In the genomic region with DNA sequence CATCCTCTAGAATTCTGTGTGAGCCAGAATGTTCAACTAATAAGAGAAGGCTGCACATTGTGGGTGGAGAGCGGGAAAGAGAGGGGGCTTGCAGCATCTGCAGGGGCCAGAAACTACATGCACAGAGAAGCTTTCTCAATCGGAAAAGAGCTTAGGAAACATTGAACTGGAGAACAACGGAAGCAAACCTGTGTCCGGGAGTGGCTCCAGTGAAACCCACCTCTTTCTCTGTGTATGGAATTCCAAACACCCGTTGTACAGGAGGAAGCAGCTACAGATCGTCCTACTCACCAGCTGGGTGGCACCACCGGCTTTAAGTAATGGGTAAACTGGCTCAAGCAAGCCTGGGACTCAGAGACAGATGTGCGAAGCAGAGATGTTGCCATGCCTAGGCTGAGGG, we compare ENCODE assay signal across 25 cellular contexts. TPM values are rescaled to one million over a fixed set of nuclear protein-coding genes. Genes with fewer than 3 reads are reported as not detected.
A peak's percentile ranks its signal among the peaks of the same experiment; 100 is the strongest.
DNase-seq lines count a peak whose midpoint lies in the region; ATAC-seq and TF ChIP-seq lines count a peak whose summit lies in the region.
"Had no signal": no experiment of that assay in that cellular context is flagged by ENCODE, and none has a peak within 500 bp of the region (broad histone marks: within the 10 kb centered on the region; RNA-seq: fewer than 3 reads in every experiment).

No MANE protein-coding gene starts in this region.

- no peak for ATAC-seq in activated naive CD8-positive, alpha-beta T cell treated with anti-CD3 and anti-CD28 coated beads, Interleukin-2, amount 50 U/mL, for 24 hours
- ATAC-seq in gastroesophageal sphincter (no peak), HG02852 (IDR thresholded peaks at IDR 0.05; ENCODE audit: unreplicated experiment) (no peak)
- ATAC-seq: stimulated activated naive B cell treated with anti-CD40 and anti-IgM and Interleukin-4, amounts not matched to agents 10 μg/mL and 1 μg/mL and 100 μg/mL, for 72 hours; T-cell had no signal

- H3K4me3 ChIP-seq in PC-9 = no peak overlapping the region
- H3K4me3 ChIP-seq in gastroesophageal sphincter = no peak overlapping the region
- H3K4me3 ChIP-seq in spleen = no peak overlapping the region
- H3K4me3 ChIP-seq: sigmoid colon, thoracic aorta had no signal

- H3K4me1 ChIP-seq in PC-9 (replicated peaks; ENCODE audit: insufficient read depth) (peaks cover 84% of the 10 kb centered on the region), gastroesophageal sphincter (peaks cover 0 to 42% (median 15%) of the 10 kb centered on the region in 3 donors), spleen (peaks cover 18 to 85% (median 44%) of the 10 kb centered on the region in 6 donors)

- peak overlapping the region; percentile 18 for H3K27ac Mint-ChIP-seq in activated naive CD8-positive, alpha-beta T cell treated with anti-CD3 and anti-CD28 coated beads, Interleukin-2, amount 50 U/mL, for 24 hours
- no peak overlapping the region for H3K27ac Mint-ChIP-seq in activated naive CD8-positive, alpha-beta T cell treated with anti-CD3 and anti-CD28 coated beads for 36 hours
- H3K27ac Mint-ChIP-seq: activated naive CD8-positive, alpha-beta T cell treated with anti-CD3 and anti-CD28 coated beads, Interleukin-2, amount 10 ng/mL, durations not matched to agents 7 days and 5 days; T-cell had no signal

- CTCF ChIA-PET in PC-9 (lab: Charles Lee) = no interaction called here

- TF ChIP-seq POLR2A in gastroesophageal sphincter (IDR thresholded peaks at IDR 0.05) (no peak), spleen (IDR thresholded peaks at IDR 0.05) (no peak)

- peak overlapping the region; percentile 57; the same call in 1 of the 2 replicates for H3K4me2 ChIP-seq in PC-9

- no peaks in the 10 kb centered on the region for H3K9me3 Mint-ChIP-seq in activated naive CD8-positive, alpha-beta T cell treated with anti-CD3 and anti-CD28 coated beads, Interleukin-2, amount 50 U/mL, for 24 hours
- no peaks in the 10 kb centered on the region for H3K9me3 Mint-ChIP-seq in activated naive CD8-positive, alpha-beta T cell treated with anti-CD3 and anti-CD28 coated beads for 36 hours
- H3K9me3 Mint-ChIP-seq: activated naive CD8-positive, alpha-beta T cell treated with anti-CD3 and anti-CD28 coated beads, Interleukin-2, amount 10 ng/mL, durations not matched to agents 7 days and 5 days; CD4-positive, alpha-beta memory T cell; stimulated activated naive B cell treated with anti-CD40 and anti-IgM and Interleukin-4, amounts not matched to agents 10 μg/mL and 1 μg/mL and 100 μg/mL, for 72 hours; T-cell had no signal

- no peaks in the 10 kb centered on the region for H3K27me3 Mint-ChIP-seq in activated naive CD8-positive, alpha-beta T cell treated with anti-CD3 and anti-CD28 coated beads, Interleukin-2, amount 50 U/mL, for 24 hours
- H3K27me3 Mint-ChIP-seq in activated naive CD8-positive, alpha-beta T cell treated with anti-CD3 and anti-CD28 coated beads for 36 hours = no peaks in the 10 kb centered on the region
- H3K27me3 Mint-ChIP-seq: activated naive CD8-positive, alpha-beta T cell treated with anti-CD3 and anti-CD28 coated beads, Interleukin-2, amount 10 ng/mL, durations not matched to agents 7 days and 5 days; CD4-positive, alpha-beta memory T cell; T-cell had no signal

- intact Hi-C loops in PC-9 (cut with micrococcal nuclease; ENCODE audit: unreplicated experiment) = no loop called here
- intact Hi-C loops in spleen (cut with DNase I; ENCODE audit: low total_unique reads) = no loop called here

- no peak for TF ChIP-seq CTCF in PC-9 (conservative IDR thresholded peaks at IDR 0.05)
- no peak for TF ChIP-seq CTCF in gastroesophageal sphincter (IDR thresholded peaks at IDR 0.05)
- TF ChIP-seq CTCF in spleen (IDR thresholded peaks at IDR 0.05 in 8 of 11, conservative IDR thresholded peaks at IDR 0.05 in 3 of 11) = no peak

- POLR2A ChIA-PET in PC-9 (lab: Charles Lee; ENCODE audit: unreplicated experiment) = no interaction called here

- H3K27me3 ChIP-seq in PC-9 (ENCODE audit: insufficient read depth, low read depth) = no peaks in the 10 kb centered on the region
- H3K27me3 ChIP-seq in gastroesophageal sphincter = no peaks in the 10 kb centered on the region
- no peaks in the 10 kb centered on the region for H3K27me3 ChIP-seq in spleen (replicated peaks in 1 of 7)
- H3K27me3 ChIP-seq: sigmoid colon had no signal

- H3K36me3 Mint-ChIP-seq in activated naive CD8-positive, alpha-beta T cell treated with anti-CD3 and anti-CD28 coated beads, Interleukin-2, amount 50 U/mL, for 24 hours (ENCODE audit: low read depth) = no peaks in the 10 kb centered on the region
- no peaks in the 10 kb centered on the region for H3K36me3 Mint-ChIP-seq in activated naive CD8-positive, alpha-beta T cell treated with anti-CD3 and anti-CD28 coated beads for 36 hours
- H3K36me3 Mint-ChIP-seq: activated naive CD8-positive, alpha-beta T cell treated with anti-CD3 and anti-CD28 coated beads, Interleukin-2, amount 10 ng/mL, durations not matched to agents 7 days and 5 days; CD4-positive, alpha-beta memory T cell; T-cell had no signal

- H3K4me3 Mint-ChIP-seq in activated naive CD8-positive, alpha-beta T cell treated with anti-CD3 and anti-CD28 coated beads, Interleukin-2, amount 50 U/mL, for 24 hours = peak overlapping the region; percentile 27
- H3K4me3 Mint-ChIP-seq in activated naive CD8-positive, alpha-beta T cell treated with anti-CD3 and anti-CD28 coated beads for 36 hours = no peak overlapping the region
- H3K4me3 Mint-ChIP-seq: activated naive CD8-positive, alpha-beta T cell treated with anti-CD3 and anti-CD28 coated beads, Interleukin-2, amount 10 ng/mL, durations not matched to agents 7 days and 5 days; T-cell had no signal

- H3K79me2 ChIP-seq in PC-9 (ENCODE audit: low read depth) = no peaks in the 10 kb centered on the region

- DNase-seq in activated naive CD8-positive, alpha-beta T cell treated with anti-CD3 and anti-CD28 coated beads, Interleukin-2, amount 50 U/mL, for 24 hours = no peak
- DNase-seq in activated naive CD8-positive, alpha-beta T cell treated with anti-CD3 and anti-CD28 coated beads for 36 hours = no peak
- no peak for DNase-seq in PC-9
- DNase-seq in spleen = no peak
- no peak for DNase-seq in activated T-cell treated with anti-CD3 and anti-CD28 coated beads, Interleukin-2, amount 50 U/mL, for 48 hours
- no peak for DNase-seq in DMS79 treated with DMSO at 0.1 percent for 48 hours (lab: John Stamatoyannopoulos, UW)
- DNase-seq: activated effector memory CD4-positive, alpha-beta T cell treated with anti-CD3 and anti-CD28 coated beads, Interleukin-2, amount 50 U/mL, for 16 hours; activated naive CD8-positive, alpha-beta T cell treated with anti-CD3 and anti-CD28 coated beads, Interleukin-2, amount 10 ng/mL, durations not matched to agents 7 days and 5 days; activated T-cell treated with anti-CD3 and anti-CD28 coated beads for 4 hours; caudate nucleus; CD4-positive, alpha-beta memory T cell; cortex of kidney; DMS153; H7; KG1; MM.1S; NCI-H2029 treated with DMSO at 0.1 percent for 48 hours; NCI-H2227 treated with DMSO at 0.1 percent for 48 hours; sigmoid colon; stimulated activated CD4-positive, alpha-beta T cell treated with anti-CD3 and anti-CD28 coated beads, Interleukin-15, amount 100 ng/mL, for 24 hours; stimulated activated naive B cell treated with anti-CD40 and anti-IgM and Interleukin-4, amounts not matched to agents 10 μg/mL and 1 μg/mL and 100 μg/mL, for 72 hours had no signal

- H3K27ac ChIP-seq in PC-9 (no peak overlapping the region), gastroesophageal sphincter (peak overlapping the region in 3 of 4 donors; percentile 24 to 46 (median 27)), spleen (peak overlapping the region in 7 of 8 donors; percentile 19 to 84 (median 68))
- H3K27ac ChIP-seq: thoracic aorta had no signal

- H3K9me2 ChIP-seq in PC-9 (ENCODE audit: insufficient read depth) = no peaks in the 10 kb centered on the region

- no peak overlapping the region for H2AFZ ChIP-seq in PC-9

- TF ChIP-seq EP300 in gastroesophageal sphincter (IDR thresholded peaks at IDR 0.05) = no peak

- H3K9me3 ChIP-seq in PC-9 (ENCODE audit: insufficient read depth, low read depth) (no peaks in the 10 kb centered on the region), gastroesophageal sphincter (no peaks in the 10 kb centered on the region), spleen (no peaks in the 10 kb centered on the region)
- H3K9me3 ChIP-seq: sigmoid colon, thoracic aorta had no signal

- H3K4me1 Mint-ChIP-seq in activated naive CD8-positive, alpha-beta T cell treated with anti-CD3 and anti-CD28 coated beads, Interleukin-2, amount 50 U/mL, for 24 hours = peaks cover 7% of the 10 kb centered on the region
- peaks cover 19% of the 10 kb centered on the region for H3K4me1 Mint-ChIP-seq in activated naive CD8-positive, alpha-beta T cell treated with anti-CD3 and anti-CD28 coated beads for 36 hours

- H4K20me1 ChIP-seq in PC-9 (ENCODE audit: insufficient read depth) = no peaks in the 10 kb centered on the region

- WGBS in gastroesophageal sphincter (ENCODE audit: low coverage in 1 of 2), 2 donors = 59 to 61% methylated on average over 4 to 7 of the region's 8 CpGs
- WGBS in spleen, 5 donors = 71 to 86% (median 77%) methylated on average over 8 of the region's 8 CpGs

- no TSS peak for BruUV-seq in PC-9 (replicated peaks; lab: Mats Ljungman, UMichigan)

- peaks cover 9% of the 10 kb centered on the region; the same call in 1 of the 2 replicates for H3F3A ChIP-seq in PC-9 (ENCODE audit: insufficient read depth, low read depth)

- H3K36me3 ChIP-seq in PC-9 (ENCODE audit: low read depth) (no peaks in the 10 kb centered on the region), gastroesophageal sphincter (no peaks in the 10 kb centered on the region), spleen (no peaks in the 10 kb centered on the region)
- H3K36me3 ChIP-seq: sigmoid colon, thoracic aorta had no signal

RNA-seq across cellular contexts. Expression of a gene that starts 14.0 kb away (rescaled TPM):
- 10 to 100 TPM; 21.2 to 24.9 TPM for total RNA-seq in activated naive CD8-positive, alpha-beta T cell treated with anti-CD3 and anti-CD28 coated beads for 36 hours
- total RNA-seq in PC-9 (2021) (29.8 and 35.2 TPM in 2 replicates), gastroesophageal sphincter (10 to 100 TPM; 29.6 to 50.8 (median 45.9) TPM), spleen (100 to 1,000 TPM in 4 of 7 donors, 10 to 100 TPM in 3; 54.2 to 207 (median 112) TPM)
- 10 to 100 TPM in 1 of 3 donors, 1 to 10 TPM in 2; 5.8 to 17.3 (median 8.1) TPM for polyA plus RNA-seq in spleen
